8 cellular contexts compared by ENCODE assay signal in genomic region chr18:3703732-3704176, GRCh38.
DNase-seq lines count a peak whose midpoint lies in the region; ATAC-seq and TF ChIP-seq lines count a peak whose summit lies in the region.

No MANE protein-coding gene starts in this region.

- no peak overlapping the region for H3K27ac Mint-ChIP-seq in endodermal cell

- H3K4me3 ChIP-seq in HL-60 (replicated peaks; ENCODE audit: insufficient read depth, low read length) (no peak overlapping the region), RWPE2 (ENCODE audit: severe bottlenecking) (no peak overlapping the region), endodermal cell (ENCODE audit: low read length) (no peak overlapping the region), mesodermal cell (ENCODE audit: extremely low read depth, insufficient read depth, low read length, poor library complexity, severe bottlenecking) (no peak overlapping the region)

- WGBS in endodermal cell (ENCODE audit: insufficient coverage in 1 of 2, insufficient read length in 1 of 2), 2 experiments: 36 to 38% methylated on average over 7 of the region's 7 CpGs
- WGBS in mesodermal cell (ENCODE audit: insufficient coverage in 2 of 2), 2 experiments: 13 to 19% methylated on average over 5 to 7 of the region's 7 CpGs

- TF ChIP-seq CTCF in HL-60 (IDR thresholded peaks at IDR 0.05; ENCODE audit: insufficient read depth, low read length): peak; percentile 85
- TF ChIP-seq CTCF in RWPE2 (IDR thresholded peaks at IDR 0.05; ENCODE audit: poor library complexity, severe bottlenecking): peak; percentile 90
- TF ChIP-seq CTCF in endodermal cell (conservative IDR thresholded peaks at IDR 0.05): peak; percentile 83

- no peak overlapping the region for H3K4me3 Mint-ChIP-seq in endodermal cell

- H3K36me3 ChIP-seq in RWPE2 (ENCODE audit: low read depth) (no peaks in the 10 kb centered on the region), endodermal cell (ENCODE audit: control insufficient read depth, insufficient read depth, low read length) (peaks cover 7% of the 10 kb centered on the region), mesodermal cell (ENCODE audit: control insufficient read depth, insufficient read depth, low read length) (no peaks in the 10 kb centered on the region)

- H3K9me3 Mint-ChIP-seq in endodermal cell: no peaks in the 10 kb centered on the region

- H3K9me3 ChIP-seq in RWPE2 (ENCODE audit: severe bottlenecking) (no peaks in the 10 kb centered on the region), endodermal cell (ENCODE audit: control insufficient read depth, low read length) (no peaks in the 10 kb centered on the region), mesodermal cell (ENCODE audit: control insufficient read depth, low read length) (no peaks in the 10 kb centered on the region)

- no peaks in the 10 kb centered on the region for H3K27me3 Mint-ChIP-seq in endodermal cell (ENCODE audit: insufficient read depth)

- H3K27ac ChIP-seq in HL-60 (replicated peaks) (no peak overlapping the region), RWPE2 (ENCODE audit: poor library complexity, severe bottlenecking) (no peak overlapping the region), endodermal cell (ENCODE audit: low read depth, low read length) (no peak overlapping the region), mesodermal cell (ENCODE audit: low read depth, low read length, severe bottlenecking) (peak overlapping the region; percentile 72)

- ATAC-seq in RWPE2 (ENCODE audit: low read depth) (peak; percentile 79), HG02840 (IDR thresholded peaks at IDR 0.05; ENCODE audit: low FRiP score, unreplicated experiment) (no peak)

- H3K4me1 ChIP-seq in RWPE2 (ENCODE audit: insufficient read depth, poor library complexity, severe bottlenecking) (no peaks in the 10 kb centered on the region), endodermal cell (ENCODE audit: control insufficient read depth, insufficient read depth, low read length) (no peaks in the 10 kb centered on the region), mesodermal cell (ENCODE audit: control insufficient read depth, insufficient read depth, low read length, poor library complexity, severe bottlenecking) (peaks cover 2% of the 10 kb centered on the region)

- DNase-seq in DMS53 treated with DMSO at 0.1 percent for 48 hours (lab: John Stamatoyannopoulos, UW; ENCODE audit: unreplicated experiment) (peak; percentile 92), HL-60 (ENCODE audit: low read depth in 1 of 2, low spot score in 1 of 2) (peak; percentile 63 to 78), RWPE2 (ENCODE audit: low spot score) (no peak), endodermal cell (peak; percentile 86), ureter (ENCODE audit: low spot score) (peak; percentile 66)
- DNase-seq in effector CD8-positive, alpha-beta T cell (lab: John Stamatoyannopoulos, UW): no peak

- H3K4me1 Mint-ChIP-seq in endodermal cell: peaks cover 12% of the 10 kb centered on the region

- H3K27me3 ChIP-seq in HL-60 (ENCODE audit: insufficient read depth, poor library complexity, severe bottlenecking) (no peaks in the 10 kb centered on the region), RWPE2 (ENCODE audit: insufficient read depth, poor library complexity, severe bottlenecking) (no peaks in the 10 kb centered on the region), endodermal cell (ENCODE audit: control insufficient read depth, insufficient read depth, low read length, poor library complexity, severe bottlenecking) (no peaks in the 10 kb centered on the region)

- H3K9ac ChIP-seq in endodermal cell (ENCODE audit: extremely low read depth, low read length, poor library complexity, severe bottlenecking): no peak overlapping the region

- H3K36me3 Mint-ChIP-seq in endodermal cell (ENCODE audit: low read depth): no peaks in the 10 kb centered on the region

Comparison
In these comparisons a context has a peak if more than half of its experiments do, and no peak if none do; other contexts are left out.
1. DNase-seq: peak in DMS53 treated with DMSO at 0.1 percent for 48 hours (single experiment), HL-60 (2 of 2), endodermal cell (single experiment) and ureter (single experiment); none in RWPE2 (single experiment) and effector CD8-positive, alpha-beta T cell (single experiment).
2. Peak in every context shown above with its lines, with median percentiles within 50 percentile points of each other: CTCF ChIP-seq.